13 cellular contexts compared by ENCODE assay signal in the genomic region with DNA sequence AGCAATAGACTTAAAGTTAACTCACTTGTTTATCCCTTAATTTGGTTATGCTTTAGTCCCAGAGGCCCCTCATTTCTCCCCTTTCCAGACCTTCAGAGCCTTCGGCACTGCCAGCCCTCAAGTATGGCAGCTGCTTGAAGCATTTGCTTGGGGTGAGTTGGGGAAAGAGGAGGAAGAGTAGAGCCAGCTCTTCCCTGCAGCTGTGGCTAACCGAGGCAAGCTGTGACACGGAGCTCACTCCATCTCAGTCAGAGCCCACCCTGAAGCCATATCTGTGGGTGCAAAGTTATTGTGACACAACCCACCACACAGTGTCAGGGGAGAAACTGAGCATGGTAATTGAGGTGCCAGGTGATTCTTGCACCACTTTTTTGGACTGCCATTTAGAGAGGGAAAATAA.
A peak's percentile ranks its signal among the peaks of the same experiment; 100 is the strongest.
DNase-seq lines count a peak whose midpoint lies in the region; ATAC-seq and TF ChIP-seq lines count a peak whose summit lies in the region.
"Had no signal": no experiment of that assay in that cellular context is flagged by ENCODE, and none has a peak within 500 bp of the region (broad histone marks: within the 10 kb centered on the region; RNA-seq: fewer than 3 reads in every experiment).

No MANE protein-coding gene starts in this region.

- no peak for TF ChIP-seq CTCF in coronary artery (IDR thresholded peaks at IDR 0.05)

- peak overlapping the region; percentile 68 to 92 (median 83) for H3K4me3 Mint-ChIP-seq in IgD-negative memory B cell
- H3K4me3 Mint-ChIP-seq in natural killer cell treated with Interleukin-12 subunit alpha and Interleukin-12 subunit beta and Interleukin-15 and Interleukin-18, amount 100 ng/mL, for 72 hours: peak overlapping the region; percentile 76

- H3K27ac ChIP-seq in ACC112 (ENCODE audit: low read depth, low read length) (no peak overlapping the region), coronary artery (peak overlapping the region; percentile 43 to 84)

- peaks cover 0 to 2% (median 0%) of the 10 kb centered on the region in 3 donors for H3K9me3 Mint-ChIP-seq in IgD-negative memory B cell
- no peaks in the 10 kb centered on the region for H3K9me3 Mint-ChIP-seq in natural killer cell treated with Interleukin-12 subunit alpha and Interleukin-12 subunit beta and Interleukin-15 and Interleukin-18, amount 100 ng/mL, for 72 hours

- no peaks in the 10 kb centered on the region for H3K36me3 Mint-ChIP-seq in IgD-negative memory B cell
- H3K36me3 Mint-ChIP-seq in natural killer cell treated with Interleukin-12 subunit alpha and Interleukin-12 subunit beta and Interleukin-15 and Interleukin-18, amount 100 ng/mL, for 72 hours: no peaks in the 10 kb centered on the region

- no peaks in the 10 kb centered on the region for H3K27me3 ChIP-seq in ACC112 (ENCODE audit: insufficient read depth, low read length)

- no peak overlapping the region for H2AFZ ChIP-seq in ACC112 (ENCODE audit: low read length, unreplicated experiment)
- H2AFZ ChIP-seq: GM23248 had no signal

- H3K27me3 Mint-ChIP-seq in IgD-negative memory B cell: no peaks in the 10 kb centered on the region
- H3K27me3 Mint-ChIP-seq in natural killer cell treated with Interleukin-12 subunit alpha and Interleukin-12 subunit beta and Interleukin-15 and Interleukin-18, amount 100 ng/mL, for 72 hours: no peaks in the 10 kb centered on the region

- peak; percentile 65 to 71 for ATAC-seq in natural killer cell treated with Interleukin-12 subunit alpha and Interleukin-12 subunit beta and Interleukin-15 and Interleukin-18, amount 100 ng/mL, for 72 hours
- ATAC-seq in GM18867 (IDR thresholded peaks at IDR 0.05; ENCODE audit: unreplicated experiment): no peak

- H3K4me3 ChIP-seq in ACC112 (ENCODE audit: low read depth, low read length) (peak overlapping the region; percentile 40; the same call in 1 of the 2 replicates), coronary artery (peak overlapping the region; percentile 43)
- H3K4me3 ChIP-seq: GM23248 had no signal

- H3K79me2 ChIP-seq in ACC112 (ENCODE audit: control insufficient read depth, insufficient read depth, low read length, unreplicated experiment): no peaks in the 10 kb centered on the region

- peak overlapping the region; percentile 92 to 97 (median 96) for H3K27ac Mint-ChIP-seq in IgD-negative memory B cell
- peak overlapping the region; percentile 63 to 86 for H3K27ac Mint-ChIP-seq in natural killer cell treated with Interleukin-12 subunit alpha and Interleukin-12 subunit beta and Interleukin-15 and Interleukin-18, amount 100 ng/mL, for 72 hours

- peaks cover 43 to 55% (median 46%) of the 10 kb centered on the region in 3 donors for H3K4me1 Mint-ChIP-seq in IgD-negative memory B cell
- H3K4me1 Mint-ChIP-seq in natural killer cell treated with Interleukin-12 subunit alpha and Interleukin-12 subunit beta and Interleukin-15 and Interleukin-18, amount 100 ng/mL, for 72 hours (ENCODE audit: low read depth in 2 of 2): peaks cover 23 to 24% of the 10 kb centered on the region in 2 donors

- DNase-seq in coronary artery (ENCODE audit: low spot score): no peak
- no peak for DNase-seq in natural killer cell treated with Interleukin-12 subunit alpha and Interleukin-12 subunit beta and Interleukin-15 and Interleukin-18, amount 100 ng/mL, for 72 hours (ENCODE audit: low spot score)
- DNase-seq in T-helper 1 cell: no peak
- no peak for DNase-seq in activated CD8-positive, alpha-beta memory T cell treated with anti-CD3 and anti-CD28 coated beads, Interleukin-2, amount 50 U/mL, for 48 hours
- no peak for DNase-seq in stimulated activated CD4-positive, alpha-beta T cell treated with anti-CD3 and anti-CD28 coated beads, Interleukin-4, amount 100 ng/mL, for 1 hour
- DNase-seq: activated CD4-positive, alpha-beta T cell treated with anti-CD3 and anti-CD28 coated beads for 48 hours; activated effector memory CD4-positive, alpha-beta T cell treated with anti-CD3 and anti-CD28 coated beads, Interleukin-2, amount 50 U/mL, for 16 hours; EL; NCI-H2227 treated with DMSO at 0.1 percent for 48 hours had no signal

- no peaks in the 10 kb centered on the region for H3K36me3 ChIP-seq in ACC112 (ENCODE audit: insufficient read depth, low read length)

- H3K4me1 ChIP-seq in ACC112 (ENCODE audit: control insufficient read depth, insufficient read depth, low read length, unreplicated experiment): peaks cover 41% of the 10 kb centered on the region
